ENCODE assay signal across 15 cellular contexts in the genomic region with DNA sequence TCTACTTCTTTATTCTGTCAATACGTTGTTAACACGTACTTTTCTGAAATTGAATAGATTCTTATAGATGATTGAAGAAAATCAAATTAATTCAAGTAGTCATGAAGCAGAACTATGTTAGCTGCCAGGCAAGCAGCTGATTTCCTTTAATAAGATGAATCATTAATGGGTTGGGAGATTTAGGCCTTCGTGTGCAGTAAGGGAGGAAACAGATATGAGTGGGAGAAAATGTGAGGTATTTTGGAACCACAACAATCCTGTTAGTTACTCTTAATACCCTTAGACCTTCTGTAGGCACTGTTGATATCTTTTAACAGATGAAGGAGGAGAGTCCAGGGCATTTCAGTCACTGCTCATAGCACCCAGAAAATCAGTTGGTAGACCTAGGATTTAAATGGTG.
DNase-seq lines count a peak whose midpoint lies in the region; ATAC-seq and TF ChIP-seq lines count a peak whose summit lies in the region.
"Had no signal": no experiment of that assay in that cellular context is flagged by ENCODE, and none has a peak within 500 bp of the region (broad histone marks: within the 10 kb centered on the region; RNA-seq: fewer than 3 reads in every experiment).

No MANE protein-coding gene starts in this region.

- no peaks in the 10 kb centered on the region for H3K27me3 ChIP-seq in cardiac muscle cell
- H3K27me3 ChIP-seq: BE2C had no signal

- no peaks in the 10 kb centered on the region for H3K36me3 ChIP-seq in cardiac muscle cell

- H3K9me3 ChIP-seq in cardiac muscle cell (ENCODE audit: low read depth), result no peaks in the 10 kb centered on the region
- H3K9me3 ChIP-seq: BE2C had no signal

- peak in 1 of 2 donors; percentile 84 for DNase-seq in cardiac muscle cell (ENCODE audit: low read depth in 1 of 2, low spot score in 1 of 2)
- no peak for DNase-seq in cardiac septum (ENCODE audit: low spot score)
- peak; percentile 3 for DNase-seq in amniotic stem cell (lab: John Stamatoyannopoulos, UW)
- DNase-seq in iris pigment epithelial cell (ENCODE audit: low read depth), result peak; percentile 86
- peak; percentile 70 for DNase-seq in stromal cell of bone marrow (ENCODE audit: low read depth)
- no peak for DNase-seq in stimulated activated CD4-positive, alpha-beta T cell treated with anti-CD3 and anti-CD28 coated beads, Interleukin-4, amount 100 ng/mL, for 1 hour
- DNase-seq: activated CD8-positive, alpha-beta memory T cell treated with anti-CD3 and anti-CD28 coated beads for 24 hours; BE2C; NCI-H2081 treated with DMSO at 0.1 percent for 48 hours; SIG-M5; stimulated activated CD4-positive, alpha-beta T cell treated with anti-CD3 and anti-CD28 coated beads, Interleukin-12 subunit alpha, Interleukin-12 subunit beta, amount 100 ng/mL, for 4 hours had no signal

- peaks cover 7% of the 10 kb centered on the region for H3K4me1 ChIP-seq in cardiac muscle cell (ENCODE audit: low read depth)

- H3K27ac ChIP-seq in cardiac muscle cell, result peak overlapping the region; percentile 25

- no peak for TF ChIP-seq CTCF in cardiac muscle cell (IDR thresholded peaks at IDR 0.05; ENCODE audit: low read depth, low read length)

- H3K4me3 ChIP-seq in cardiac muscle cell, result no peak overlapping the region
- H3K4me3 ChIP-seq: coronary artery had no signal

- intact Hi-C loops in cardiac septum (cut with DNase I), result no loop called here

- ATAC-seq in HG02973 (IDR thresholded peaks at IDR 0.05; ENCODE audit: unreplicated experiment) (no peak), HG02623 (IDR thresholded peaks at IDR 0.05; ENCODE audit: unreplicated experiment) (no peak)
- ATAC-seq: left lobe of liver had no signal

Comparison
In these comparisons a context has a peak if more than half of its experiments do, and no peak if none do; other contexts are left out.
1. DNase-seq: peak in amniotic stem cell (single experiment), iris pigment epithelial cell (single experiment) and stromal cell of bone marrow (single experiment); none in cardiac septum (single experiment) and stimulated activated CD4-positive, alpha-beta T cell treated with anti-CD3 and anti-CD28 coated beads, Interleukin-4, amount 100 ng/mL, for 1 hour (single experiment).